ENCODE assay signal across 8 cellular contexts in genomic region chr1:227317541-227318002, GRCh38. TPM values are rescaled to one million over a fixed set of nuclear protein-coding genes. Genes with fewer than 3 reads are reported as not detected.
DNase-seq lines count a peak whose midpoint lies in the region; ATAC-seq, FAIRE-seq and TF ChIP-seq lines count a peak whose summit lies in the region.

No MANE protein-coding gene starts in this region.

- no peaks in the 10 kb centered on the region for H3K36me3 Mint-ChIP-seq in activated naive CD8-positive, alpha-beta T cell treated with anti-CD3 and anti-CD28 coated beads, Interleukin-2, amount 10 ng/mL, durations not matched to agents 7 days and 5 days
- H3K36me3 Mint-ChIP-seq in glutamatergic neuron (ENCODE audit: unreplicated experiment), result no peaks in the 10 kb centered on the region

- TF ChIP-seq POLR2A in A549 (IDR thresholded peaks at IDR 0.05; ENCODE audit: low read length), result no peak

- H3K27ac Mint-ChIP-seq in activated naive CD8-positive, alpha-beta T cell treated with anti-CD3 and anti-CD28 coated beads, Interleukin-2, amount 10 ng/mL, durations not matched to agents 7 days and 5 days, result no peak overlapping the region
- H3K27ac Mint-ChIP-seq in glutamatergic neuron (ENCODE audit: unreplicated experiment), result peak overlapping the region; percentile 93

- H3K27me3 Mint-ChIP-seq in activated naive CD8-positive, alpha-beta T cell treated with anti-CD3 and anti-CD28 coated beads, Interleukin-2, amount 10 ng/mL, durations not matched to agents 7 days and 5 days, result peaks cover 65% of the 10 kb centered on the region
- H3K27me3 Mint-ChIP-seq in glutamatergic neuron (ENCODE audit: unreplicated experiment), result peaks cover 3% of the 10 kb centered on the region

- no peak for TF ChIP-seq CTCF in A549 (IDR thresholded peaks at IDR 0.05)
- no peak for TF ChIP-seq CTCF in GM10248 (IDR thresholded peaks at IDR 0.05; ENCODE audit: control extremely low read depth, extremely low read depth, low read depth, missing control alignments)
- TF ChIP-seq CTCF in glutamatergic neuron (IDR thresholded peaks at IDR 0.05; ENCODE audit: partially characterized antibody, unreplicated experiment), result no peak

- TF ChIP-seq EP300 in A549 (IDR thresholded peaks at IDR 0.05), result no peak

- no peaks in the 10 kb centered on the region for H3K9me3 Mint-ChIP-seq in activated naive CD8-positive, alpha-beta T cell treated with anti-CD3 and anti-CD28 coated beads, Interleukin-2, amount 10 ng/mL, durations not matched to agents 7 days and 5 days
- H3K9me3 Mint-ChIP-seq in glutamatergic neuron (ENCODE audit: unreplicated experiment), result peaks cover 9% of the 10 kb centered on the region

- no peaks in the 10 kb centered on the region for H3K9me3 ChIP-seq in A549

- CTCF ChIA-PET in A549 (lab: Yijun Ruan, JAX) (no interaction called here), GM10248 (lab: Yijun Ruan, JAX) (no interaction called here)

- H3K4me1 Mint-ChIP-seq in activated naive CD8-positive, alpha-beta T cell treated with anti-CD3 and anti-CD28 coated beads, Interleukin-2, amount 10 ng/mL, durations not matched to agents 7 days and 5 days, result peaks cover 16% of the 10 kb centered on the region
- H3K4me1 Mint-ChIP-seq in glutamatergic neuron (ENCODE audit: low read depth, unreplicated experiment), result peaks cover 12% of the 10 kb centered on the region

- ATAC-seq in A549 (peak; percentile 44 to 65; a peak in 5 of 6 replicates), GM21786 (IDR thresholded peaks at IDR 0.05; ENCODE audit: unreplicated experiment) (no peak), HG03108 (IDR thresholded peaks at IDR 0.05; ENCODE audit: unreplicated experiment) (no peak)
- ATAC-seq in activated naive CD8-positive, alpha-beta T cell treated with anti-CD3 and anti-CD28 coated beads, Interleukin-2, amount 10 ng/mL, durations not matched to agents 7 days and 5 days (ENCODE audit: low read depth), result no peak

- peak overlapping the region; percentile 78 for H3K4me3 Mint-ChIP-seq in activated naive CD8-positive, alpha-beta T cell treated with anti-CD3 and anti-CD28 coated beads, Interleukin-2, amount 10 ng/mL, durations not matched to agents 7 days and 5 days
- H3K4me3 Mint-ChIP-seq in glutamatergic neuron (ENCODE audit: unreplicated experiment), result peak overlapping the region; percentile 96

- no peak for FAIRE-seq in A549 (lab: Jason Lieb, UNC)

- POLR2A ChIA-PET in A549 (lab: Yijun Ruan, JAX), result no interaction called here
- POLR2A ChIA-PET in GM10248 (lab: Yijun Ruan, JAX), result no interaction called here
- POLR2A ChIA-PET in activated naive CD8-positive, alpha-beta T cell treated with anti-CD3 and anti-CD28 coated beads, Interleukin-2, amount 10 ng/mL, durations not matched to agents 7 days and 5 days (lab: Charles Lee), result no interaction called here

- peak overlapping the region; percentile 84 for H3K4me3 ChIP-seq in A549

- H3K27ac ChIP-seq in A549, result peak overlapping the region; percentile 97 to 99

- peaks cover 18% of the 10 kb centered on the region; the same call in 1 of the 3 replicates for H3K4me1 ChIP-seq in A549

- under 1% methylated on average over 28 of the region's 28 CpGs for WGBS in A549 (ENCODE audit: missing lambda C conversion rate)

- peak; percentile 62 to 74 for DNase-seq in A549 (ENCODE audit: low read depth in 1 of 2, low spot score in 1 of 2)
- DNase-seq in GM10248 (ENCODE audit: extremely low spot score), result peak; percentile 25
- DNase-seq in NCI-H2171 treated with DMSO at 0.1 percent for 48 hours (lab: John Stamatoyannopoulos, UW), result peak; percentile 76
- DNase-seq in activated naive CD8-positive, alpha-beta T cell treated with anti-CD3 and anti-CD28 coated beads, Interleukin-2, amount 10 ng/mL, durations not matched to agents 7 days and 5 days, result no peak
- DNase-seq in glutamatergic neuron, result peak; percentile 77
- peak in 48 of 56 donors; percentile 4 to 87 (median 58) for DNase-seq in nucleus accumbens (lab: John Stamatoyannopoulos, UW)

- TF ChIP-seq RAD21 in A549 (conservative IDR thresholded peaks at IDR 0.05 in 1 of 2, IDR thresholded peaks at IDR 0.05 in 1 of 2), result no peak

- peak overlapping the region; percentile 83 for H3K4me2 ChIP-seq in A549

TF ChIP-seq in A549, 52 proteins besides CTCF, POLR2A, EP300 and RAD21:
- TF ChIP-seq RNF2 (IDR thresholded peaks at IDR 0.05; ENCODE audit: borderline replicate concordance, low read depth) (no peak), MAFK (IDR thresholded peaks at IDR 0.05; ENCODE audit: partially characterized antibody) (peak; percentile 66), ELK1 (IDR thresholded peaks at IDR 0.05; ENCODE audit: low read depth, low read length) (no peak), PBX3 (IDR thresholded peaks at IDR 0.05) (0 out of 2 replicates have a peak, but pooled peaks have one; percentile 6), MAX (IDR thresholded peaks at IDR 0.05) (0 out of 2 replicates have a peak, but pooled peaks have one; percentile 16), CEBPB (IDR thresholded peaks at IDR 0.05) (peak in 1 of 2 experiments; percentile 64; a peak in 2 of 4 replicates)

RNA-seq across cellular contexts. Expression of gene CDC42BPA, which starts 0.7 kb away (rescaled TPM):
- polyA plus RNA-seq in A549 (2011; rRNA removed) (25.9 and 28.4 TPM in 2 replicates), A549 (2017; fragmentation: RNase III; extraction: RNeasy Plus Mini Kit Qiagen cat#74134 plus additional on column Dnase treatment) (11.4 to 12.6 TPM (median 12.5 TPM) in 3 replicates)
- 4.3 and 5.5 TPM in 2 replicates for polyA plus RNA-seq in A549 (2012; cell fraction: cytosol; rRNA removed)
- polyA plus RNA-seq in A549 (2012; cell fraction: nucleus; rRNA removed), result 6.7 and 9.7 TPM in 2 replicates
- polyA minus RNA-seq in A549 (2011; rRNA and poly(A)+ RNA removed), result 38.6 and 39.3 TPM in 2 replicates
- 1 to 10 TPM in 1 of 2 experiments, under 1 TPM in 1; 0.91 to 1.2 TPM for total RNA-seq in activated naive CD8-positive, alpha-beta T cell treated with anti-CD3 and anti-CD28 coated beads, Interleukin-2, amount 10 ng/mL, durations not matched to agents 7 days and 5 days
- total RNA-seq in glutamatergic neuron (ENCODE audit: unreplicated experiment), result 66.0 TPM

Comparison
In these comparisons a context has a peak if more than half of its experiments do, and no peak if none do; other contexts are left out.
1. ATAC-seq: peak in A549 (2 of 2); none in activated naive CD8-positive, alpha-beta T cell treated with anti-CD3 and anti-CD28 coated beads, Interleukin-2, amount 10 ng/mL, durations not matched to agents 7 days and 5 days (single experiment), GM21786 (single experiment) and HG03108 (single experiment).
2. RNA of gene CDC42BPA, which starts 0.7 kb away (total RNA-seq): 66.0 TPM in glutamatergic neuron (single experiment); 0.91 to 1.2 TPM in activated naive CD8-positive, alpha-beta T cell treated with anti-CD3 and anti-CD28 coated beads, Interleukin-2, amount 10 ng/mL, durations not matched to agents 7 days and 5 days; every median in the first group is over 10 times any median in the second.